Comparison of ENCODE assay signal across 1 cellular context in genomic region chr6:142323377-142323776, GRCh38.
TF ChIP-seq lines count a peak whose summit lies in the region.

No MANE protein-coding gene starts in this region.

TF ChIP-seq in HepG2, 621 proteins besides CTCF, POLR2A, EP300 and RAD21 (continued from another document):
- TF ChIP-seq PHF21A (CRISPR knock-in tag; IDR thresholded peaks at IDR 0.05) (no peak), ZMAT5 (CRISPR knock-in tag; IDR thresholded peaks at IDR 0.05; ENCODE audit: borderline replicate concordance, low read depth) (no peak), HNRNPH1 (optimal IDR thresholded peaks at IDR 0.05; ENCODE audit: low read depth, low read length) (no peak), TRAFD1 (CRISPR knock-in tag; IDR thresholded peaks at IDR 0.05; ENCODE audit: borderline replicate concordance) (no peak), ZNF549 (CRISPR knock-in tag; IDR thresholded peaks at IDR 0.05) (no peak), CENPT (CRISPR knock-in tag; IDR thresholded peaks at IDR 0.05; ENCODE audit: low read depth) (no peak), ZNF552 (CRISPR knock-in tag; IDR thresholded peaks at IDR 0.05; ENCODE audit: borderline replicate concordance) (no peak), ZNF280B (CRISPR knock-in tag; IDR thresholded peaks at IDR 0.05; ENCODE audit: borderline replicate concordance) (no peak), DR1 (CRISPR knock-in tag; IDR thresholded peaks at IDR 0.05) (no peak), KLF6 (CRISPR knock-in tag; IDR thresholded peaks at IDR 0.05) (no peak), SIN3A (IDR thresholded peaks at IDR 0.05; ENCODE audit: borderline replicate concordance, low read depth, low read length) (no peak), GRHL1 (CRISPR knock-in tag; conservative IDR thresholded peaks at IDR 0.05) (no peak), ZNF569 (CRISPR knock-in tag; IDR thresholded peaks at IDR 0.05; ENCODE audit: borderline replicate concordance) (no peak), MXD3 (CRISPR knock-in tag; IDR thresholded peaks at IDR 0.05) (no peak), ZNF879 (CRISPR knock-in tag; IDR thresholded peaks at IDR 0.05) (no peak), ZNF350 (CRISPR knock-in tag; IDR thresholded peaks at IDR 0.05; ENCODE audit: borderline replicate concordance, low read depth) (no peak), FLYWCH1 (CRISPR knock-in tag; IDR thresholded peaks at IDR 0.05) (no peak), ZNF883 (CRISPR knock-in tag; IDR thresholded peaks at IDR 0.05; ENCODE audit: not compliant biosample characterization) (no peak), CBX5 (CRISPR knock-in tag; IDR thresholded peaks at IDR 0.05; ENCODE audit: borderline replicate concordance) (no peak), ZNF354B (CRISPR knock-in tag; IDR thresholded peaks at IDR 0.05) (no peak), ZSCAN31 (CRISPR knock-in tag; IDR thresholded peaks at IDR 0.05; ENCODE audit: low read depth) (no peak; the same call in 1 of the 2 replicates)
